16 cellular contexts compared by ENCODE assay signal in genomic region chr6:108721308-108721707, GRCh38.
DNase-seq lines count a peak whose midpoint lies in the region; ATAC-seq and TF ChIP-seq lines count a peak whose summit lies in the region.
"Had no signal": no experiment of that assay in that cellular context is flagged by ENCODE, and none has a peak within 500 bp of the region (broad histone marks: within the 10 kb centered on the region; RNA-seq: fewer than 3 reads in every experiment).

No MANE protein-coding gene starts in this region.

- no peak overlapping the region for H3K27ac Mint-ChIP-seq in MCF 10A (ENCODE audit: low read depth, unreplicated experiment)
- H3K27ac Mint-ChIP-seq: IgD-negative memory B cell had no signal

- 6% methylated on average over 6 of the region's 6 CpGs for WGBS in mammary epithelial cell (ENCODE audit: low coverage, missing lambda C conversion rate)

- no peak for ATAC-seq in GM21381 (IDR thresholded peaks at IDR 0.05; ENCODE audit: unreplicated experiment)

- dilution Hi-C loops in mammary epithelial cell (cut with HindIII; ENCODE audit: low sequenced_read_pairs): no loop called here

- no peaks in the 10 kb centered on the region for H4K20me1 ChIP-seq in mammary epithelial cell (ENCODE audit: insufficient read depth, low read length)
- H4K20me1 ChIP-seq in MM.1S (ENCODE audit: insufficient read depth, low read length): no peaks in the 10 kb centered on the region

- H3K9ac ChIP-seq in mammary epithelial cell (ENCODE audit: insufficient read depth, low read length) (no peak overlapping the region), MM.1S (ENCODE audit: low read length) (no peak overlapping the region)

- H3K4me3 ChIP-seq in mammary epithelial cell (replicated peaks in 1 of 3; ENCODE audit: insufficient read depth in 1 of 3, low read depth in 2 of 3, low read length in 3 of 3): peak overlapping the region in 1 of 3 experiments; percentile 17
- H3K4me3 ChIP-seq in MM.1S (ENCODE audit: low read length): no peak overlapping the region

- in situ Hi-C loops in mammary epithelial cell (cut with MboI; ENCODE audit: low sequenced_read_pairs in 2 of 2): no loop called here

- CTCF ChIA-PET in mammary epithelial cell (lab: Charles Lee; ENCODE audit: low non-redundant PET) (no interaction called here), MCF 10A (lab: Yijun Ruan, JAX) (interaction anchor here (0.5 kb wide), 1 partner anchor 88 kb away, joined by 3 read pairs; no protein-coding TSS in a partner anchor), HEK293T (lab: Yijun Ruan, JAX) (no interaction called here)

- TF ChIP-seq CTCF in mammary epithelial cell (conservative IDR thresholded peaks at IDR 0.05 in 1 of 2, IDR thresholded peaks at IDR 0.05 in 1 of 2; ENCODE audit: extremely low read depth in 1 of 2, insufficient read depth in 1 of 2, low read depth in 1 of 2, low read length in 2 of 2): no peak
- TF ChIP-seq CTCF in MCF 10A (IDR thresholded peaks at IDR 0.05; ENCODE audit: unreplicated experiment): no peak
- no peak for TF ChIP-seq CTCF in VCaP (conservative IDR thresholded peaks at IDR 0.05)
- no peak for TF ChIP-seq CTCF in MM.1S (IDR thresholded peaks at IDR 0.05; ENCODE audit: low read length)

- H3K27me3 Mint-ChIP-seq in MCF 10A (ENCODE audit: insufficient read depth, unreplicated experiment): no peaks in the 10 kb centered on the region

- BruUV-seq in mammary epithelial cell (replicated peaks; lab: Mats Ljungman, UMichigan) (no TSS peak), MCF 10A (replicated peaks; lab: Mats Ljungman, UMichigan) (no TSS peak)

- no peaks in the 10 kb centered on the region for H3K9me3 Mint-ChIP-seq in MCF 10A (ENCODE audit: unreplicated experiment)

- POLR2A ChIA-PET in MCF 10A (lab: Yijun Ruan, JAX) (interaction anchor here (0.9 kb wide), 1 partner anchor 71 kb away, joined by 4 read pairs; no protein-coding TSS in a partner anchor), HEK293T (lab: Yijun Ruan, JAX) (no interaction called here)

- no peak overlapping the region for H3K4me3 Mint-ChIP-seq in MCF 10A (ENCODE audit: unreplicated experiment)
- H3K4me3 Mint-ChIP-seq: IgD-negative memory B cell had no signal

- peak; percentile 42 for DNase-seq in mammary epithelial cell
- no peak for DNase-seq in MCF 10A (ENCODE audit: unreplicated experiment)
- peak; percentile 53 for DNase-seq in islet precursor cell
- no peak for DNase-seq in MM.1S
- DNase-seq in OCI-M1 (lab: John Stamatoyannopoulos, UW): no peak
- DNase-seq in HEK293T (ENCODE audit: extremely low spot score): no peak
- DNase-seq: 8988T; DMS 273 treated with DMSO at 0.1 percent for 48 hours; GDM1; NCI-H1105 treated with DMSO at 0.1 percent for 48 hours; NCI-H1694; NK-92 treated with Interleukin-12 subunit alpha and Interleukin-12 subunit beta, amount 100 ng/mL, for 24 hours; SHP77 treated with DMSO at 0.1 percent for 48 hours had no signal

- peaks cover 15% of the 10 kb centered on the region for H3K4me1 Mint-ChIP-seq in MCF 10A (ENCODE audit: insufficient read depth, unreplicated experiment)
- H3K4me1 Mint-ChIP-seq: IgD-negative memory B cell had no signal

- H3K27ac ChIP-seq in mammary epithelial cell (ENCODE audit: insufficient read depth, low read depth, low read length) (peak overlapping the region; percentile 42), VCaP (peak overlapping the region; percentile 12), MM.1S (ENCODE audit: low read length) (no peak overlapping the region)

- no peaks in the 10 kb centered on the region for H3K36me3 Mint-ChIP-seq in MCF 10A (ENCODE audit: insufficient read depth, unreplicated experiment)
- H3K36me3 Mint-ChIP-seq: IgD-negative memory B cell had no signal

- H3K4me1 ChIP-seq in mammary epithelial cell (ENCODE audit: insufficient read depth, low read length): peaks cover 14% of the 10 kb centered on the region
- peaks cover 5% of the 10 kb centered on the region for H3K4me1 ChIP-seq in MM.1S (ENCODE audit: low read length)

- H2AFZ ChIP-seq in mammary epithelial cell (ENCODE audit: low read depth, low read length) (peak overlapping the region; percentile 80), MM.1S (ENCODE audit: low read length) (no peak overlapping the region)

- H3F3A ChIP-seq in MM.1S (ENCODE audit: insufficient read depth, low read length): peaks cover 8% of the 10 kb centered on the region; the same call in 1 of the 2 replicates

- no peaks in the 10 kb centered on the region for H3K9me2 ChIP-seq in MM.1S (replicated peaks; ENCODE audit: insufficient read depth, low read length)

- intact Hi-C loops in mammary epithelial cell (cut with micrococcal nuclease): no loop called here
- intact Hi-C loops in MCF 10A (cut with micrococcal nuclease): no loop called here

- H3K79me2 ChIP-seq in mammary epithelial cell (ENCODE audit: insufficient read depth, low read length) (no peaks in the 10 kb centered on the region), MM.1S (ENCODE audit: low read length) (no peaks in the 10 kb centered on the region)

- H3K27me3 ChIP-seq in mammary epithelial cell (ENCODE audit: insufficient read depth, low read length) (no peaks in the 10 kb centered on the region), MM.1S (replicated peaks; ENCODE audit: insufficient read depth, low read length) (no peaks in the 10 kb centered on the region)

- H3K36me3 ChIP-seq in mammary epithelial cell (ENCODE audit: insufficient read depth, low read length): no peaks in the 10 kb centered on the region
- H3K36me3 ChIP-seq in MM.1S (replicated peaks; ENCODE audit: insufficient read depth, low read length): no peaks in the 10 kb centered on the region

- H3K9me3 ChIP-seq in mammary epithelial cell (replicated peaks; ENCODE audit: insufficient read depth, low read length) (no peaks in the 10 kb centered on the region), MM.1S (replicated peaks; ENCODE audit: insufficient read depth, low read length) (no peaks in the 10 kb centered on the region)

- peak overlapping the region; percentile 52 for H3K4me2 ChIP-seq in mammary epithelial cell (ENCODE audit: insufficient read depth, low read depth, low read length)
- H3K4me2 ChIP-seq in MM.1S (ENCODE audit: low read depth, low read length): no peak overlapping the region

TF ChIP-seq in HEK293T, 16 proteins besides CTCF, POLR2A, EP300 and RAD21:
- TF ChIP-seq FOXK2 (IDR thresholded peaks at IDR 0.05) (no peak), LEF1 (IDR thresholded peaks at IDR 0.05; ENCODE audit: borderline replicate concordance) (no peak), SUZ12 (IDR thresholded peaks at IDR 0.05) (no peak), L3MBTL2 (conservative IDR thresholded peaks at IDR 0.05) (no peak), TARDBP (IDR thresholded peaks at IDR 0.05) (no peak), SP1 (IDR thresholded peaks at IDR 0.05) (no peak), FOXA1 (IDR thresholded peaks at IDR 0.05) (no peak), HDGF (IDR thresholded peaks at IDR 0.05; ENCODE audit: borderline replicate concordance) (no peak), NFRKB (IDR thresholded peaks at IDR 0.05) (no peak), BHLHE40 (IDR thresholded peaks at IDR 0.05; ENCODE audit: borderline replicate concordance) (no peak), ARNT (IDR thresholded peaks at IDR 0.05) (no peak), ZNF384 (IDR thresholded peaks at IDR 0.05) (no peak), ELF4 (IDR thresholded peaks at IDR 0.05) (no peak), FOXM1 (IDR thresholded peaks at IDR 0.05; ENCODE audit: borderline replicate concordance) (no peak), CTBP1 (IDR thresholded peaks at IDR 0.05; ENCODE audit: borderline replicate concordance) (no peak)
- TF ChIP-seq, protein P1, sequence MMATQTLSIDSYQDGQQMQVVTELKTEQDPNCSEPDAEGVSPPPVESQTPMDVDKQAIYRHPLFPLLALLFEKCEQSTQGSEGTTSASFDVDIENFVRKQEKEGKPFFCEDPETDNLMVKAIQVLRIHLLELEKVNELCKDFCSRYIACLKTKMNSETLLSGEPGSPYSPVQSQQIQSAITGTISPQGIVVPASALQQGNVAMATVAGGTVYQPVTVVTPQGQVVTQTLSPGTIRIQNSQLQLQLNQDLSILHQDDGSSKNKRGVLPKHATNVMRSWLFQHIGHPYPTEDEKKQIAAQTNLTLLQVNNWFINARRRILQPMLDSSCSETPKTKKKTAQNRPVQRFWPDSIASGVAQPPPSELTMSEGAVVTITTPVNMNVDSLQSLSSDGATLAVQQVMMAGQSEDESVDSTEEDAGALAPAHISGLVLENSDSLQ (IDR thresholded peaks at IDR 0.05): no peak

Comparison
In these comparisons a context has a peak if more than half of its experiments do, and no peak if none do; other contexts are left out.
1. DNase-seq: peak in mammary epithelial cell (single experiment) and islet precursor cell (single experiment); none in MCF 10A (single experiment), MM.1S (single experiment), OCI-M1 (single experiment) and HEK293T (single experiment).